11 cellular contexts compared by ENCODE assay signal in genomic region chr11:20132667-20133039, GRCh38. TPM values are rescaled to one million over a fixed set of nuclear protein-coding genes. Genes with fewer than 3 reads are reported as not detected.
DNase-seq lines count a peak whose midpoint lies in the region; ATAC-seq, FAIRE-seq and TF ChIP-seq lines count a peak whose summit lies in the region.
"Had no signal": no experiment of that assay in that cellular context is flagged by ENCODE, and none has a peak within 500 bp of the region (broad histone marks: within the 10 kb centered on the region; RNA-seq: fewer than 3 reads in every experiment).

No MANE protein-coding gene starts in this region.

- H3K4me3 ChIP-seq in left ventricle myocardium inferior (peak overlapping the region; percentile 65), right cardiac atrium (ENCODE audit: low read length) (no peak overlapping the region), adipocyte (ENCODE audit: low read length) (peak overlapping the region; percentile 72), keratinocyte (ENCODE audit: control insufficient read depth in 2 of 3, extremely low read depth in 1 of 3, insufficient read depth in 2 of 3, low read depth in 1 of 3, low read length in 3 of 3) (peak overlapping the region in 1 of 3 experiments; percentile 85), tibial artery (peak overlapping the region; percentile 50 to 53)

- H3K36me3 ChIP-seq in left ventricle myocardium inferior (no peaks in the 10 kb centered on the region), adipocyte (ENCODE audit: control insufficient read depth, insufficient read depth, low read length, severe bottlenecking) (no peaks in the 10 kb centered on the region), keratinocyte (ENCODE audit: control insufficient read depth in 2 of 2, extremely low read depth in 1 of 2, insufficient read depth in 2 of 2, low read length in 2 of 2) (no peaks in the 10 kb centered on the region), tibial artery (no peaks in the 10 kb centered on the region)

- intact Hi-C loops in left ventricle myocardium inferior (cut with micrococcal nuclease), result no loop called here
- intact Hi-C loops in right cardiac atrium (cut with DNase I), result loop anchor here in 3 of 4 donors (2.0 to 5.0 kb wide), 3 partner anchors 180 to 220 kb away; no protein-coding TSS in a partner anchor
- intact Hi-C loops in tibial artery (cut with DNase I; ENCODE audit: low total_unique reads), result loop anchor here (5.0 to 10.0 kb wide), 2 partner anchors 180 to 222 kb away; no protein-coding TSS in a partner anchor

- dilution Hi-C loops in keratinocyte (cut with MboI; ENCODE audit: extremely low pct_ligation_motif_present, low sequenced_read_pairs), result no loop called here

- H3K9ac ChIP-seq in adipocyte (ENCODE audit: low read length), result no peak overlapping the region
- H3K9ac ChIP-seq in keratinocyte (ENCODE audit: control insufficient read depth, extremely low read depth, insufficient read depth, low read length), result no peak overlapping the region

- no peaks in the 10 kb centered on the region for H3K9me1 ChIP-seq in keratinocyte (ENCODE audit: control insufficient read depth, extremely low read depth, insufficient read depth, low read length)

- no peaks in the 10 kb centered on the region for H4K20me1 ChIP-seq in keratinocyte (ENCODE audit: control insufficient read depth, extremely low read depth, insufficient read depth, low read length)

- H3K27me3 ChIP-seq in left ventricle myocardium inferior (ENCODE audit: low read depth), result peaks cover 18% of the 10 kb centered on the region
- H3K27me3 ChIP-seq in right cardiac atrium (ENCODE audit: control insufficient read depth, insufficient read depth), result no peaks in the 10 kb centered on the region
- H3K27me3 ChIP-seq in adipocyte (replicated peaks; ENCODE audit: control insufficient read depth, insufficient read depth, low read length), result no peaks in the 10 kb centered on the region
- H3K27me3 ChIP-seq in keratinocyte (ENCODE audit: control insufficient read depth, extremely low read depth, insufficient read depth, low read length), result no peaks in the 10 kb centered on the region
- no peaks in the 10 kb centered on the region for H3K27me3 ChIP-seq in tibial artery

- no peak for ATAC-seq in right cardiac atrium

- no peaks in the 10 kb centered on the region for H3K79me2 ChIP-seq in keratinocyte (ENCODE audit: control insufficient read depth, insufficient read depth, low read length)

- FAIRE-seq in keratinocyte (lab: Jason Lieb, UNC), result no peak

- H3K27ac ChIP-seq in left ventricle myocardium inferior (replicated peaks) (no peak overlapping the region), right cardiac atrium (ENCODE audit: low read length) (no peak overlapping the region), keratinocyte (ENCODE audit: control insufficient read depth, insufficient read depth, low read length) (no peak overlapping the region), tibial artery (no peak overlapping the region)

- DNase-seq in left ventricle myocardium inferior (no peak), right cardiac atrium (no peak), adipocyte (ENCODE audit: low read depth) (no peak), keratinocyte (ENCODE audit: low read depth, low spot score) (no peak), tibial artery (no peak), GM10266 (ENCODE audit: extremely low spot score) (no peak), SKM-1 treated with dmso at 0.1 percent for 144 hours (lab: John Stamatoyannopoulos, UW; ENCODE audit: unreplicated experiment) (no peak)
- DNase-seq in effector CD8-positive, alpha-beta T cell (lab: John Stamatoyannopoulos, UW), result no peak

- no peaks in the 10 kb centered on the region for H3K9me3 ChIP-seq in left ventricle myocardium inferior (replicated peaks)
- H3K9me3 ChIP-seq in right cardiac atrium (ENCODE audit: control insufficient read depth, low read length), result no peaks in the 10 kb centered on the region
- H3K9me3 ChIP-seq in adipocyte (ENCODE audit: control insufficient read depth, low read length), result no peaks in the 10 kb centered on the region
- no peaks in the 10 kb centered on the region for H3K9me3 ChIP-seq in keratinocyte (ENCODE audit: control insufficient read depth, low read depth, low read length)
- H3K9me3 ChIP-seq in tibial artery, result no peaks in the 10 kb centered on the region
- H3K9me3 ChIP-seq: Caco-2 had no signal

- peak overlapping the region; percentile 97 for H3K4me2 ChIP-seq in keratinocyte (ENCODE audit: control insufficient read depth, extremely low read depth, insufficient read depth, low read depth, low read length)

- WGBS in right cardiac atrium, result 41% methylated on average over 8 of the region's 8 CpGs

- peaks cover 12% of the 10 kb centered on the region for H3K4me1 ChIP-seq in left ventricle myocardium inferior
- H3K4me1 ChIP-seq in right cardiac atrium (ENCODE audit: control insufficient read depth, insufficient read depth, low read length), result no peaks in the 10 kb centered on the region
- peaks cover 18% of the 10 kb centered on the region for H3K4me1 ChIP-seq in adipocyte (ENCODE audit: control insufficient read depth, insufficient read depth, low read length)
- H3K4me1 ChIP-seq in keratinocyte (ENCODE audit: control insufficient read depth, extremely low read depth, insufficient read depth, low read length), result peaks cover 5% of the 10 kb centered on the region
- peaks cover 0 to 8% (median 7%) of the 10 kb centered on the region in 4 donors for H3K4me1 ChIP-seq in tibial artery
- H3K4me1 ChIP-seq: Caco-2 had no signal

- TF ChIP-seq CTCF in left ventricle myocardium inferior (IDR thresholded peaks at IDR 0.05; ENCODE audit: borderline replicate concordance), result peak; percentile 17
- no peak for TF ChIP-seq CTCF in keratinocyte (optimal IDR thresholded peaks at IDR 0.05 in 1 of 3, IDR thresholded peaks at IDR 0.05 in 1 of 3, conservative IDR thresholded peaks at IDR 0.05 in 1 of 3; ENCODE audit: extremely low read depth in 1 of 3, insufficient read depth in 2 of 3, low read length in 3 of 3)
- no peak for TF ChIP-seq CTCF in tibial artery (IDR thresholded peaks at IDR 0.05)
- no peak for TF ChIP-seq CTCF in GM10266 (IDR thresholded peaks at IDR 0.05; ENCODE audit: control insufficient read depth, insufficient read depth, low read depth, missing control alignments)

- H2AFZ ChIP-seq in keratinocyte (ENCODE audit: control insufficient read depth, low read length), result no peak overlapping the region

RNA-seq across cellular contexts. Expression of gene DBX1, which starts 27.6 kb away (rescaled TPM):
- total RNA-seq in left ventricle myocardium inferior, result not detected
- total RNA-seq in right cardiac atrium, result not detected
- polyA plus RNA-seq in right cardiac atrium, result not detected
- polyA plus RNA-seq in keratinocyte, result not detected in 3 replicates
- not detected for polyA plus RNA-seq in keratinocyte (2011; ENCODE audit: low read depth)
- not detected in 2 replicates for polyA plus RNA-seq in keratinocyte (2011; cell fraction: cytosol; rRNA removed)
- not detected in 2 replicates for polyA plus RNA-seq in keratinocyte (2011; cell fraction: nucleus; rRNA removed)
- polyA plus RNA-seq in keratinocyte (2012; ENCODE audit: low replicate concordance), result not detected in 2 replicates
- polyA minus RNA-seq in keratinocyte, result not detected in 3 replicates
- polyA minus RNA-seq in keratinocyte (2011; cell fraction: cytosol; rRNA and poly(A)+ RNA removed), result not detected
- polyA minus RNA-seq in keratinocyte (2011; cell fraction: nucleus; rRNA and poly(A)+ RNA removed), result not detected in 2 replicates
- total RNA-seq: Caco-2, cerebellum, occipital lobe had no signal
